In genomic region chr6:7268362-7269310, GRCh38 we compare ENCODE assay signal across 2 cellular contexts.
TF ChIP-seq lines count a peak whose summit lies in the region.

No MANE protein-coding gene starts in this region.

TF ChIP-seq in IMR-90, 13 proteins besides CTCF, POLR2A, EP300 and RAD21:
- TF ChIP-seq USF2 (IDR thresholded peaks at IDR 0.05; ENCODE audit: low read depth, low read length) (no peak), FOS (IDR thresholded peaks at IDR 0.05; ENCODE audit: low read depth, low read length) (no peak), RFX5 (IDR thresholded peaks at IDR 0.05; ENCODE audit: low read depth, low read length) (no peak), SMC3 (IDR thresholded peaks at IDR 0.05; ENCODE audit: low read depth, low read length) (no peak), CEBPB (IDR thresholded peaks at IDR 0.05; ENCODE audit: low read depth, low read length) (no peak), NFE2L2 (IDR thresholded peaks at IDR 0.05; ENCODE audit: low read depth, low read length) (no peak), MAZ (IDR thresholded peaks at IDR 0.05; ENCODE audit: borderline replicate concordance, low read depth, low read length) (no peak), CHD1 (IDR thresholded peaks at IDR 0.05; ENCODE audit: low read depth, low read length) (no peak), ELK1 (IDR thresholded peaks at IDR 0.05; ENCODE audit: borderline replicate concordance, low read depth, low read length) (no peak), MXI1 (IDR thresholded peaks at IDR 0.05; ENCODE audit: borderline replicate concordance, low read depth, low read length) (no peak), RCOR1 (IDR thresholded peaks at IDR 0.05; ENCODE audit: insufficient replicate concordance, low read length) (no peak), BHLHE40 (IDR thresholded peaks at IDR 0.05; ENCODE audit: low read depth, low read length) (no peak), MAFK (IDR thresholded peaks at IDR 0.05; ENCODE audit: low read depth, low read length) (no peak)

TF ChIP-seq in K562, 482 proteins besides CTCF, POLR2A, EP300 and RAD21:
- TF ChIP-seq SREBF2 (CRISPR knock-in tag; IDR thresholded peaks at IDR 0.05), result no peak
- no peak for TF ChIP-seq ZNF764 (CRISPR knock-in tag; IDR thresholded peaks at IDR 0.05; ENCODE audit: low read depth)
- TF ChIP-seq ADNP (tag; IDR thresholded peaks at IDR 0.05), result no peak
- no peak for TF ChIP-seq E2F1 (CRISPR knock-in tag; IDR thresholded peaks at IDR 0.05)
- TF ChIP-seq ZNF146 (CRISPR knock-in tag; IDR thresholded peaks at IDR 0.05; ENCODE audit: unreplicated experiment), result no peak
- TF ChIP-seq THRA (IDR thresholded peaks at IDR 0.05), result no peak
- TF ChIP-seq RCOR1 (IDR thresholded peaks at IDR 0.05; ENCODE audit: borderline replicate concordance in 1 of 2, low read depth in 2 of 2, low read length in 2 of 2), result no peak
- no peak for TF ChIP-seq ELK3 (CRISPR knock-in tag; IDR thresholded peaks at IDR 0.05)
- TF ChIP-seq ZNF133 (CRISPR knock-in tag; IDR thresholded peaks at IDR 0.05), result no peak
- TF ChIP-seq THRB (CRISPR knock-in tag; conservative IDR thresholded peaks at IDR 0.05), result no peak
- TF ChIP-seq HEY1 (CRISPR knock-in tag; IDR thresholded peaks at IDR 0.05; ENCODE audit: borderline replicate concordance), result no peak
- TF ChIP-seq PBX2 (CRISPR knock-in tag; IDR thresholded peaks at IDR 0.05; ENCODE audit: low read depth), result no peak
- no peak for TF ChIP-seq PBX2 (tag; conservative IDR thresholded peaks at IDR 0.05; ENCODE audit: low read depth)
- TF ChIP-seq ZNF639 (CRISPR knock-in tag; conservative IDR thresholded peaks at IDR 0.05 in 1 of 2, IDR thresholded peaks at IDR 0.05 in 1 of 2), result no peak
- no peak for TF ChIP-seq RNF219 (CRISPR knock-in tag; IDR thresholded peaks at IDR 0.05)
- no peak for TF ChIP-seq TCFL5 (CRISPR knock-in tag; conservative IDR thresholded peaks at IDR 0.05)
- TF ChIP-seq GTF2E2 (tag; IDR thresholded peaks at IDR 0.05), result no peak
- TF ChIP-seq ZNF583 (CRISPR knock-in tag; IDR thresholded peaks at IDR 0.05), result no peak
- TF ChIP-seq SLC30A9 (CRISPR knock-in tag; IDR thresholded peaks at IDR 0.05), result no peak
